Comparison of ENCODE assay signal across 8 cellular contexts in the genomic region with DNA sequence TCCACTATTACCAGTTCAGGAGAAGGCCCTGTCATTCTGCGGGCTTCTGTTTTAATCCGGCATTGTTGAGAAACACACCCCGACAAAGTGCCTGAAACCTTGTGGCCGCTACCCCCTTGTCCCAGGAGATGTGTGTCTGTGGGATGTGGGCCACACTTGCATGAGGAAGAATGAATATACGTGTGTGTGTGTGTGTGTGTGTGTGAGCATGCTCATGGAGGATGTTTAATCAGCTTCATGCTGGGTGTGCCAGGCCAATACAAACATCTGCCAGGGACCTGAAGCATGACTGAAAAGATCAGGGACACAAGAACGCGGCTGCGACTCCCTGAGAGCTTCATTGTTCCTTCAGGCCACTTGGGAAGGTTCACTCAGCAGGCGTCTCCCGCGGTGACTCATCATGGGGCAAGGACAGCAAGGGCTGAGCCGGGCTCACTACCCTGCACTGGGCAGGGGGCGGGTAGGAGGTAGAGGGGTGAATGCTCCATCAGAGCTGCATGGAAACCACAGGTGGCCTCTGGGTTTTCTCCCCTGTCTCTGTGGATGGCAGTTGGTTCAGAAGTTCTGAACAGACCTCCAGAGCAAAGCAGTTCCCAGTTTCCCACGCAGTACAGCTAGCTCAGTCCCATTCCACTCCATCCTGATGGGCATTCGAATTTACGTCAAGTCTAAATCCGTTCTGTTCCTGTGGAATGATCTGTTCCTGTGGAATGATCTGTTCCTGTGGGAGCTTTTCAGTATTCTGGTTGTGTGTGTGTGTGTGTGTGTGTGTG. TPM values are rescaled to one million over a fixed set of nuclear protein-coding genes. Genes with fewer than 3 reads are reported as not detected.
A peak's percentile ranks its signal among the peaks of the same experiment; 100 is the strongest.
DNase-seq lines count a peak whose midpoint lies in the region; ATAC-seq and TF ChIP-seq lines count a peak whose summit lies in the region.

No MANE protein-coding gene starts in this region.

- TF ChIP-seq CTCF in dorsolateral prefrontal cortex (IDR thresholded peaks at IDR 0.05 in 54 of 56, conservative IDR thresholded peaks at IDR 0.05 in 2 of 56; ENCODE audit: low read depth in 1 of 56, partially characterized antibody in 56 of 56) (no peak), upper lobe of left lung (IDR thresholded peaks at IDR 0.05) (peak in 2 of 6 experiments; percentile 4 to 12)

- in situ Hi-C loops in HAP-1 (cut with MboI; ENCODE audit: low sequenced_read_pairs), result no loop called here

- 35 to 41% methylated on average over 14 to 17 of the region's 17 CpGs for WGBS in upper lobe of left lung, 2 donors

- peak overlapping the region; percentile 44 for H3K9ac ChIP-seq in NT2/D1 (ENCODE audit: insufficient read length, low read depth)

- H3K27me3 ChIP-seq in HAP-1 (ENCODE audit: low read depth) (no peaks in the 10 kb centered on the region), NT2/D1 (ENCODE audit: insufficient read depth, insufficient read length) (no peaks in the 10 kb centered on the region), dorsolateral prefrontal cortex (no peaks in the 10 kb centered on the region), upper lobe of left lung (no peaks in the 10 kb centered on the region)

- peak; percentile 41 for DNase-seq in AG20443 (ENCODE audit: low spot score)
- DNase-seq in HAP-1 (ENCODE audit: low spot score in 2 of 2), result peak; percentile 68 to 79
- no peak for DNase-seq in NT2/D1 (ENCODE audit: low read depth, low spot score)
- peak in 8 of 10 donors; percentile 57 to 90 (median 75) for DNase-seq in dorsolateral prefrontal cortex
- peak; percentile 91 for DNase-seq in mesenteric fat pad (ENCODE audit: low spot score)
- DNase-seq in upper lobe of left lung, result peak in 1 of 2 donors; percentile 97
- no peak for DNase-seq in stimulated activated CD4-positive, alpha-beta T cell treated with anti-CD3 and anti-CD28 coated beads, Interleukin-12 subunit alpha, Interleukin-12 subunit beta, amount 100 ng/mL, for 4 hours
- DNase-seq in GM19240 (ENCODE audit: insufficient read length, low spot score), result no peak

- intact Hi-C loops in dorsolateral prefrontal cortex (cut with DNase I), result no loop called here

- peak overlapping the region; percentile 98 to 100 (median 100) for H3K27ac ChIP-seq in dorsolateral prefrontal cortex
- peak overlapping the region; percentile 90 to 99 (median 96) for H3K27ac ChIP-seq in upper lobe of left lung

- no peaks in the 10 kb centered on the region for H3K36me3 ChIP-seq in HAP-1 (replicated peaks)
- no peaks in the 10 kb centered on the region for H3K36me3 ChIP-seq in NT2/D1 (ENCODE audit: insufficient read depth, insufficient read length, low read length)
- H3K36me3 ChIP-seq in upper lobe of left lung, result no peaks in the 10 kb centered on the region

- peak; percentile 56 to 67 for ATAC-seq in upper lobe of left lung (ENCODE audit: low FRiP score in 2 of 2)

- no peaks in the 10 kb centered on the region for H3K9me3 ChIP-seq in HAP-1
- H3K9me3 ChIP-seq in NT2/D1 (ENCODE audit: insufficient read depth, low read length), result no peaks in the 10 kb centered on the region
- no peaks in the 10 kb centered on the region for H3K9me3 ChIP-seq in upper lobe of left lung

- TF ChIP-seq EP300 in upper lobe of left lung (IDR thresholded peaks at IDR 0.05), result peak in 2 of 4 donors; percentile 44 to 60

- peak in 2 of 4 donors; percentile 40 to 71 for TF ChIP-seq POLR2A in upper lobe of left lung (IDR thresholded peaks at IDR 0.05)

- H3K4me3 ChIP-seq in HAP-1 (no peak overlapping the region), NT2/D1 (ENCODE audit: insufficient read length, low read depth) (no peak overlapping the region), dorsolateral prefrontal cortex (peak overlapping the region in 26 of 59 donors; percentile 3 to 35 (median 19)), upper lobe of left lung (no peak overlapping the region)

- H3K4me1 ChIP-seq in HAP-1 (peaks cover 68% of the 10 kb centered on the region), NT2/D1 (ENCODE audit: insufficient read depth, insufficient read length) (peaks cover 32% of the 10 kb centered on the region), upper lobe of left lung (peaks cover 93 to 100% (median 95%) of the 10 kb centered on the region in 4 donors)

RNA-seq across cellular contexts. Expression of gene MALAT1, which starts 7.0 kb away (rescaled TPM):
- over 10,000 TPM in 119 of 120 experiments, 1,000 to 10,000 TPM in 1; 7,808 to 28,438 (median 16,246) TPM for total RNA-seq in dorsolateral prefrontal cortex
- 11,495 TPM for total RNA-seq in mesenteric fat pad
- over 10,000 TPM in 5 of 6 donors, 1,000 to 10,000 TPM in 1; 9,697 to 52,390 (median 19,698) TPM for total RNA-seq in upper lobe of left lung

RNA-seq across cellular contexts. Expression of gene SCYL1, which starts 33.1 kb away (rescaled TPM):
- total RNA-seq in dorsolateral prefrontal cortex (100 to 1,000 TPM in 34 of 120 experiments, 10 to 100 TPM in 86; 71.5 to 120 (median 93.9) TPM), mesenteric fat pad (87.0 TPM), upper lobe of left lung (100 to 1,000 TPM in 1 of 6 donors, 10 to 100 TPM in 5; 64.0 to 120 (median 88.8) TPM)

Comparison
In these comparisons a context has a peak if more than half of its experiments do, and no peak if none do; other contexts are left out.
1. DNase-seq: peak in AG20443 (single experiment), HAP-1 (2 of 2), dorsolateral prefrontal cortex (8 of 10) and mesenteric fat pad (single experiment); none in NT2/D1 (single experiment), stimulated activated CD4-positive, alpha-beta T cell treated with anti-CD3 and anti-CD28 coated beads, Interleukin-12 subunit alpha, Interleukin-12 subunit beta, amount 100 ng/mL, for 4 hours (single experiment) and GM19240 (single experiment).